In the genomic region with DNA sequence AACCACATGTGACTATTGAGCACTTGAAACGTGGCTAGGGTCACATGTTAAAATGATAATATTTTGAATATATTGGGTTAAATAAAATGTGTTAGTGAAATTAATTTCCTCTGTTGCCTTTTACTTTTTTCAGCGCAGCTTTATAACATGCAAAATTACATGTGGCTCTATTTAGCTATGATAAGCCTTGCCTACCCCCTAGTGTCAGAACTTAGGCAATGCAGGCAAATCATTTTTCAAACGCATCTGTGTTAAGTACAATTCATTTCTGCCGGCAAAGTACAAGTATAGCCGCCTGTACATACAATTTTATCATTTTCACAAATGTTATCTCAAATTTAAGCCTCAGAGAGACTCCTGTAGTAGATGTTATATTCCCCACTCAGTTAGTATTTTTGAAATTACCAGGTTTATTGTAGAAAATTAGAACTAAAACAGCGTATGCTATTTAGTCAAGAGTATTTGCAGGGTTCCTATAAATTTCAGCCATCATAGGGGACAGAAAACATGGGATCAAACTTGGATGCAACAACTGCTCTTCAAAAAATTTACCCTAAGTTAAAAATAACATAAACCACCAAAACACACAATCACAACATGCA, we compare ENCODE assay signal across 8 cellular contexts. TPM values are rescaled to one million over a fixed set of nuclear protein-coding genes. Genes with fewer than 3 reads are reported as not detected.
A peak's percentile ranks its signal among the peaks of the same experiment; 100 is the strongest.
DNase-seq lines count a peak whose midpoint lies in the region; ATAC-seq and TF ChIP-seq lines count a peak whose summit lies in the region.

No MANE protein-coding gene starts in this region.

- H3K4me2 ChIP-seq in DOHH2 (ENCODE audit: low read length): peak overlapping the region; percentile 15; the same call in 1 of the 2 replicates

- H3K9me2 ChIP-seq in DOHH2 (replicated peaks; ENCODE audit: control insufficient read depth, low read length): no peaks in the 10 kb centered on the region

- H3K27ac ChIP-seq in DOHH2 (ENCODE audit: low read depth, low read length): no peak overlapping the region
- H3K27ac ChIP-seq in gastrocnemius medialis: no peak overlapping the region

- H3K9me3 ChIP-seq in DOHH2 (ENCODE audit: control insufficient read depth, insufficient read depth, low read length) (no peaks in the 10 kb centered on the region), gastrocnemius medialis (no peaks in the 10 kb centered on the region)

- in situ Hi-C loops in gastrocnemius medialis (cut with MboI; ENCODE audit: low sequenced_read_pairs in 4 of 4): loop anchor here in 3 of 4 donors (25.0 kb wide), 4 partner anchors 1489 to 1939 kb away; no protein-coding TSS in a partner anchor

- H3K79me2 ChIP-seq in DOHH2 (ENCODE audit: control insufficient read depth, low read length): no peaks in the 10 kb centered on the region

- H3K36me3 ChIP-seq in DOHH2 (ENCODE audit: control insufficient read depth, low read length) (no peaks in the 10 kb centered on the region), gastrocnemius medialis (no peaks in the 10 kb centered on the region)

- TF ChIP-seq CTCF in DOHH2 (IDR thresholded peaks at IDR 0.05; ENCODE audit: low read depth, low read length, poor library complexity, severe bottlenecking) (peak; percentile 87), gastrocnemius medialis (IDR thresholded peaks at IDR 0.05 in 4 of 5, conservative IDR thresholded peaks at IDR 0.05 in 1 of 5) (peak; percentile 57 to 79 (median 72))

- H3K4me3 ChIP-seq in DOHH2 (ENCODE audit: low read length) (no peak overlapping the region), gastrocnemius medialis (no peak overlapping the region)

- intact Hi-C loops in left ventricle myocardium superior (cut with micrococcal nuclease): loop anchor here (10.0 kb wide), 1 partner anchor 1771 kb away; no protein-coding TSS in a partner anchor
- intact Hi-C loops in gastrocnemius medialis (cut with DNase I; ENCODE audit: low total_unique reads): loop anchor here (1.0 to 2.0 kb wide), 2 partner anchors 1493 to 1905 kb away; no protein-coding TSS in a partner anchor

- no peaks in the 10 kb centered on the region for H3K9me3 Mint-ChIP-seq in activated naive CD4-positive, alpha-beta T cell treated with anti-CD3 and anti-CD28 coated beads, Interleukin-2, amount 50 U/mL, for 72 hours

- no peak overlapping the region for H3K27ac Mint-ChIP-seq in activated naive CD4-positive, alpha-beta T cell treated with anti-CD3 and anti-CD28 coated beads, Interleukin-2, amount 50 U/mL, for 72 hours

- H3K27me3 ChIP-seq in DOHH2 (ENCODE audit: control insufficient read depth, low read length) (no peaks in the 10 kb centered on the region), gastrocnemius medialis (peaks cover 0 to 1% (median 0%) of the 10 kb centered on the region in 3 donors)

- H4K20me1 ChIP-seq in DOHH2 (ENCODE audit: control insufficient read depth, insufficient read depth, low read depth, low read length): no peaks in the 10 kb centered on the region

- ATAC-seq in GM19351 (IDR thresholded peaks at IDR 0.05; ENCODE audit: unreplicated experiment): peak; percentile 87
- peak; percentile 87 for ATAC-seq in HG03342 (IDR thresholded peaks at IDR 0.05; ENCODE audit: unreplicated experiment)
- peak; percentile 44 to 48 for ATAC-seq in activated naive CD4-positive, alpha-beta T cell treated with anti-CD3 and anti-CD28 coated beads, Interleukin-2, amount 50 U/mL, for 72 hours
- ATAC-seq in left ventricle myocardium superior: peak; percentile 47
- ATAC-seq in gastrocnemius medialis: no peak

- no peaks in the 10 kb centered on the region for H3K36me3 Mint-ChIP-seq in activated naive CD4-positive, alpha-beta T cell treated with anti-CD3 and anti-CD28 coated beads, Interleukin-2, amount 50 U/mL, for 72 hours

- TF ChIP-seq POLR2A in gastrocnemius medialis (IDR thresholded peaks at IDR 0.05): no peak

- H3K4me1 ChIP-seq in DOHH2 (ENCODE audit: control insufficient read depth, low read length) (peaks cover 24% of the 10 kb centered on the region), gastrocnemius medialis (no peaks in the 10 kb centered on the region)

- DNase-seq in NCI-H524 (lab: John Stamatoyannopoulos, UW) (peak; percentile 24 to 78), left ventricle myocardium superior (no peak), gastrocnemius medialis (no peak), HPDE6-E6E7 (ENCODE audit: extremely low spot score) (no peak)
- peak in 1 of 2 donors; percentile 26 for DNase-seq in activated naive CD4-positive, alpha-beta T cell treated with anti-CD3 and anti-CD28 coated beads, Interleukin-2, amount 50 U/mL, for 72 hours (ENCODE audit: low spot score in 2 of 2)

- no peaks in the 10 kb centered on the region for H3F3A ChIP-seq in DOHH2 (ENCODE audit: control insufficient read depth, insufficient read depth)

RNA-seq across cellular contexts. Expression of a gene that starts 56.1 kb away (rescaled TPM):
- total RNA-seq in activated naive CD4-positive, alpha-beta T cell treated with anti-CD3 and anti-CD28 coated beads, Interleukin-2, amount 50 U/mL, for 72 hours: not detected
- total RNA-seq in left ventricle myocardium superior (not detected), gastrocnemius medialis (under 1 TPM in 1 of 4 donors, not detected in 3; 0.39 TPM)

Comparison
In these comparisons a context has a peak if more than half of its experiments do, and no peak if none do; other contexts are left out.
1. ATAC-seq: peak in GM19351 (single experiment), HG03342 (single experiment), activated naive CD4-positive, alpha-beta T cell treated with anti-CD3 and anti-CD28 coated beads, Interleukin-2, amount 50 U/mL, for 72 hours (2 of 2) and left ventricle myocardium superior (single experiment); none in gastrocnemius medialis (0 of 2).
2. DNase-seq: peak in NCI-H524 (2 of 2); none in left ventricle myocardium superior (single experiment), gastrocnemius medialis (0 of 2) and HPDE6-E6E7 (single experiment).